Comparison of ENCODE assay signal across 1 cellular context in genomic region chr10:101840741-101841453, GRCh38.
TF ChIP-seq lines count a peak whose summit lies in the region.

No MANE protein-coding gene starts in this region.

TF ChIP-seq in H1, 55 proteins besides CTCF, POLR2A, EP300 and RAD21 (continued from another document):
- peak; percentile 95 for TF ChIP-seq SAP30 (IDR thresholded peaks at IDR 0.05; ENCODE audit: insufficient read depth, insufficient replicate concordance, low read length)
- TF ChIP-seq POU5F1 (IDR thresholded peaks at IDR 0.05; ENCODE audit: low read depth, low read length): no peak
- peak in 1 of 2 experiments; percentile 56; a peak in 2 of 4 replicates for TF ChIP-seq HDAC2 (IDR thresholded peaks at IDR 0.05; ENCODE audit: borderline replicate concordance in 1 of 2, low read depth in 2 of 2, low read length in 2 of 2)
- TF ChIP-seq NANOG (IDR thresholded peaks at IDR 0.05; ENCODE audit: insufficient read depth, low read depth, low read length, poor library complexity, severe bottlenecking): no peak
- no peak for TF ChIP-seq SP2 (IDR thresholded peaks at IDR 0.05; ENCODE audit: low read length)
- no peak for TF ChIP-seq YY1 (IDR thresholded peaks at IDR 0.05; ENCODE audit: low read depth, low read length)
- peak; percentile 80 for TF ChIP-seq MAX (IDR thresholded peaks at IDR 0.05)
- no peak for TF ChIP-seq JUN (IDR thresholded peaks at IDR 0.05; ENCODE audit: low read depth, low read length)
- no peak; the same call in 1 of the 2 replicates for TF ChIP-seq BRCA1 (IDR thresholded peaks at IDR 0.05; ENCODE audit: low read depth, low read length)
- no peak for TF ChIP-seq ATF3 (IDR thresholded peaks at IDR 0.05; ENCODE audit: insufficient read depth, low read depth, low read length)
- no peak; the same call in none of the 2 replicates for TF ChIP-seq SP4 (IDR thresholded peaks at IDR 0.05; ENCODE audit: low read length)
- no peak for TF ChIP-seq SIX5 (IDR thresholded peaks at IDR 0.05; ENCODE audit: low read depth, low read length)
- no peak for TF ChIP-seq POLR2AphosphoS5 (IDR thresholded peaks at IDR 0.05; ENCODE audit: low read depth, low read length)
- TF ChIP-seq CBX8 (IDR thresholded peaks at IDR 0.05; ENCODE audit: borderline replicate concordance, low read depth, low read length): no peak
- peak; percentile 26; the same call in 1 of the 2 replicates for TF ChIP-seq CHD2 (IDR thresholded peaks at IDR 0.05; ENCODE audit: low read length)
- peak; percentile 73 for TF ChIP-seq TEAD4 (IDR thresholded peaks at IDR 0.05; ENCODE audit: low read depth, low read length)
- TF ChIP-seq JUND (IDR thresholded peaks at IDR 0.05; ENCODE audit: low read length): peak; percentile 14; the same call in 1 of the 2 replicates
- TF ChIP-seq RFX5 (IDR thresholded peaks at IDR 0.05; ENCODE audit: borderline replicate concordance, low read depth, low read length): no peak
- TF ChIP-seq MAFK (IDR thresholded peaks at IDR 0.05; ENCODE audit: low read depth, low read length): no peak
- TF ChIP-seq FOSL1 (IDR thresholded peaks at IDR 0.05; ENCODE audit: insufficient read depth, low read depth, low read length): no peak
- TF ChIP-seq BCL11A (IDR thresholded peaks at IDR 0.05; ENCODE audit: low read depth in 2 of 2, low read length in 2 of 2): no peak
- peak; percentile 98 for TF ChIP-seq SIN3A (conservative IDR thresholded peaks at IDR 0.05 in 1 of 2, IDR thresholded peaks at IDR 0.05 in 1 of 2; ENCODE audit: low read depth in 1 of 2, low read length in 2 of 2)
- no peak for TF ChIP-seq SRF (IDR thresholded peaks at IDR 0.05; ENCODE audit: low read depth, low read length)
- no peak for TF ChIP-seq RNF2 (IDR thresholded peaks at IDR 0.05; ENCODE audit: borderline replicate concordance, low read depth, low read length, missing control alignments, poor library complexity, severe bottlenecking)
- TF ChIP-seq BACH1 (IDR thresholded peaks at IDR 0.05; ENCODE audit: low read length): no peak
- no peak for TF ChIP-seq KDM5A (IDR thresholded peaks at IDR 0.05; ENCODE audit: low read length)
- TF ChIP-seq TCF12 (IDR thresholded peaks at IDR 0.05; ENCODE audit: low read depth, low read length): no peak
- no peak for TF ChIP-seq CTBP2 (IDR thresholded peaks at IDR 0.05; ENCODE audit: borderline replicate concordance, insufficient read depth, insufficient read length, low read length)
- no peak for TF ChIP-seq RXRA (IDR thresholded peaks at IDR 0.05; ENCODE audit: insufficient read depth, low read depth, low read length)
- TF ChIP-seq CEBPB (IDR thresholded peaks at IDR 0.05; ENCODE audit: low read depth, low read length): no peak
- TF ChIP-seq USF2 (IDR thresholded peaks at IDR 0.05; ENCODE audit: low read length): no peak
- no peak for TF ChIP-seq CHD1 (IDR thresholded peaks at IDR 0.05; ENCODE audit: low read depth, low read length)
- peak; percentile 50; the same call in 1 of the 2 replicates for TF ChIP-seq TBP (IDR thresholded peaks at IDR 0.05; ENCODE audit: low read depth, low read length)
- no peak for TF ChIP-seq SIRT6 (IDR thresholded peaks at IDR 0.05; ENCODE audit: low read length)
- TF ChIP-seq TAF7 (optimal IDR thresholded peaks at IDR 0.05; ENCODE audit: borderline replicate concordance, low read depth, low read length): peak; percentile 13
- TF ChIP-seq RBBP5 (IDR thresholded peaks at IDR 0.05; ENCODE audit: borderline replicate concordance, low read depth, low read length): no peak; the same call in 1 of the 2 replicates
- TF ChIP-seq KDM4A (IDR thresholded peaks at IDR 0.05; ENCODE audit: low read depth, low read length, severe bottlenecking): no peak
- TF ChIP-seq CBX5 (IDR thresholded peaks at IDR 0.05; ENCODE audit: low read depth, low read length): no peak
- no peak for TF ChIP-seq KDM1A (IDR thresholded peaks at IDR 0.05; ENCODE audit: borderline replicate concordance, low read length)
- TF ChIP-seq CHD7 (IDR thresholded peaks at IDR 0.05; ENCODE audit: insufficient replicate concordance, low read length): no peak
- TF ChIP-seq TAF1 (IDR thresholded peaks at IDR 0.05; ENCODE audit: low read depth, low read length): peak; percentile 24; the same call in 1 of the 2 replicates
- no peak for TF ChIP-seq NRF1 (IDR thresholded peaks at IDR 0.05; ENCODE audit: low read depth, low read length)
- TF ChIP-seq CREB1 (IDR thresholded peaks at IDR 0.05): peak; percentile 49; the same call in 1 of the 2 replicates
- TF ChIP-seq PHF8 (conservative IDR thresholded peaks at IDR 0.05; ENCODE audit: low read depth, low read length): no peak
- no peak; the same call in 1 of the 2 replicates for TF ChIP-seq ATF2 (IDR thresholded peaks at IDR 0.05; ENCODE audit: low read length)
- 0 out of 2 replicates have a peak, but pooled peaks have one; percentile 19 for TF ChIP-seq SP1 (IDR thresholded peaks at IDR 0.05; ENCODE audit: low read depth, low read length)
